1 cellular context compared by ENCODE assay signal in genomic region chrX:41095174-41095573, GRCh38.
TF ChIP-seq lines count a peak whose summit lies in the region.

No MANE protein-coding gene starts in this region.

TF ChIP-seq in H1, 55 proteins besides CTCF, POLR2A, EP300 and RAD21:
- no peak for TF ChIP-seq TAF1 (IDR thresholded peaks at IDR 0.05; ENCODE audit: low read depth, low read length)
- TF ChIP-seq KDM1A (IDR thresholded peaks at IDR 0.05; ENCODE audit: borderline replicate concordance, low read length): no peak
- TF ChIP-seq TAF7 (optimal IDR thresholded peaks at IDR 0.05; ENCODE audit: borderline replicate concordance, low read depth, low read length): no peak
- no peak for TF ChIP-seq YY1 (IDR thresholded peaks at IDR 0.05; ENCODE audit: low read depth, low read length)
- TF ChIP-seq SUZ12 (IDR thresholded peaks at IDR 0.05; ENCODE audit: low read length): no peak
- TF ChIP-seq SP2 (IDR thresholded peaks at IDR 0.05; ENCODE audit: low read length): no peak
- no peak for TF ChIP-seq KDM4A (IDR thresholded peaks at IDR 0.05; ENCODE audit: low read depth, low read length, severe bottlenecking)
